ENCODE assay signal across 1 cellular context in genomic region chr2:64543006-64543697, GRCh38.
A peak's percentile ranks its signal among the peaks of the same experiment; 100 is the strongest.
TF ChIP-seq lines count a peak whose summit lies in the region.

No MANE protein-coding gene starts in this region.

TF ChIP-seq in HepG2, 621 proteins besides CTCF, POLR2A, EP300 and RAD21:
- TF ChIP-seq RBFOX2 (IDR thresholded peaks at IDR 0.05; ENCODE audit: low read depth, low read length): no peak
- TF ChIP-seq TEAD3 (CRISPR knock-in tag; optimal IDR thresholded peaks at IDR 0.05; ENCODE audit: borderline replicate concordance): peak; percentile 14
- no peak for TF ChIP-seq TGIF2 (CRISPR knock-in tag; IDR thresholded peaks at IDR 0.05)
- no peak for TF ChIP-seq BCL6 (CRISPR knock-in tag; IDR thresholded peaks at IDR 0.05)
- TF ChIP-seq POLR2AphosphoS2 (IDR thresholded peaks at IDR 0.05; ENCODE audit: low read depth, low read length): no peak
- TF ChIP-seq RCOR2 (CRISPR knock-in tag; IDR thresholded peaks at IDR 0.05): no peak
- no peak for TF ChIP-seq NFIB (CRISPR knock-in tag; IDR thresholded peaks at IDR 0.05; ENCODE audit: borderline replicate concordance)
- 0 out of 2 replicates have a peak, but pooled peaks have one; percentile 15 for TF ChIP-seq NCOA2 (CRISPR knock-in tag; IDR thresholded peaks at IDR 0.05)
- no peak for TF ChIP-seq KDM4B (CRISPR knock-in tag; IDR thresholded peaks at IDR 0.05)
- TF ChIP-seq ZNF792 (CRISPR knock-in tag; IDR thresholded peaks at IDR 0.05): 0 out of 2 replicates have a peak, but pooled peaks have one; percentile 25
- TF ChIP-seq YY1 (IDR thresholded peaks at IDR 0.05; ENCODE audit: insufficient read depth, insufficient replicate concordance, low read depth, low read length): no peak
- TF ChIP-seq ZBTB39 (CRISPR knock-in tag; IDR thresholded peaks at IDR 0.05): no peak
- TF ChIP-seq HNRNPH1 (optimal IDR thresholded peaks at IDR 0.05; ENCODE audit: low read depth, low read length): no peak
- TF ChIP-seq EZH2 (conservative IDR thresholded peaks at IDR 0.05; ENCODE audit: low read depth, low read length): no peak
- no peak for TF ChIP-seq THAP9 (CRISPR knock-in tag; IDR thresholded peaks at IDR 0.05; ENCODE audit: borderline replicate concordance)
- no peak for TF ChIP-seq MED1 (CRISPR knock-in tag; IDR thresholded peaks at IDR 0.05)
- TF ChIP-seq ZNF547 (CRISPR knock-in tag; IDR thresholded peaks at IDR 0.05): no peak
- TF ChIP-seq, protein P1, sequence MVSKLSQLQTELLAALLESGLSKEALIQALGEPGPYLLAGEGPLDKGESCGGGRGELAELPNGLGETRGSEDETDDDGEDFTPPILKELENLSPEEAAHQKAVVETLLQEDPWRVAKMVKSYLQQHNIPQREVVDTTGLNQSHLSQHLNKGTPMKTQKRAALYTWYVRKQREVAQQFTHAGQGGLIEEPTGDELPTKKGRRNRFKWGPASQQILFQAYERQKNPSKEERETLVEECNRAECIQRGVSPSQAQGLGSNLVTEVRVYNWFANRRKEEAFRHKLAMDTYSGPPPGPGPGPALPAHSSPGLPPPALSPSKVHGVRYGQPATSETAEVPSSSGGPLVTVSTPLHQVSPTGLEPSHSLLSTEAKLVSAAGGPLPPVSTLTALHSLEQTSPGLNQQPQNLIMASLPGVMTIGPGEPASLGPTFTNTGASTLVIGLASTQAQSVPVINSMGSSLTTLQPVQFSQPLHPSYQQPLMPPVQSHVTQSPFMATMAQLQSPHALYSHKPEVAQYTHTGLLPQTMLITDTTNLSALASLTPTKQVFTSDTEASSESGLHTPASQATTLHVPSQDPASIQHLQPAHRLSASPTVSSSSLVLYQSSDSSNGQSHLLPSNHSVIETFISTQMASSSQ (IDR thresholded peaks at IDR 0.05; ENCODE audit: low read depth): no peak
- TF ChIP-seq, protein P1 (CRISPR knock-in tag; IDR thresholded peaks at IDR 0.05; ENCODE audit: borderline replicate concordance): 0 out of 2 replicates have a peak, but pooled peaks have one; percentile 1
- no peak for TF ChIP-seq KDM6A (CRISPR knock-in tag; IDR thresholded peaks at IDR 0.05; ENCODE audit: low read depth)
- peak; percentile 10 for TF ChIP-seq ASH2L (IDR thresholded peaks at IDR 0.05; ENCODE audit: insufficient read length, low read depth, low read length)
- no peak for TF ChIP-seq ZNF75D (CRISPR knock-in tag; IDR thresholded peaks at IDR 0.05; ENCODE audit: borderline replicate concordance)
- TF ChIP-seq FOXJ3 (CRISPR knock-in tag; IDR thresholded peaks at IDR 0.05; ENCODE audit: borderline replicate concordance): 0 out of 2 replicates have a peak, but pooled peaks have one; percentile 36
- TF ChIP-seq SAP130 (CRISPR knock-in tag; IDR thresholded peaks at IDR 0.05; ENCODE audit: low read depth): peak; percentile 6; the same call in 1 of the 2 replicates
- no peak for TF ChIP-seq HNRNPK (IDR thresholded peaks at IDR 0.05; ENCODE audit: low read depth, low read length, poor library complexity, severe bottlenecking)
- TF ChIP-seq ZNF687 (CRISPR knock-in tag; IDR thresholded peaks at IDR 0.05): no peak
- no peak for TF ChIP-seq KAT8 (CRISPR knock-in tag; IDR thresholded peaks at IDR 0.05)
- 0 out of 2 replicates have a peak, but pooled peaks have one; percentile 5 for TF ChIP-seq HMG20A (CRISPR knock-in tag; IDR thresholded peaks at IDR 0.05; ENCODE audit: borderline replicate concordance)
- no peak for TF ChIP-seq ZNF691 (CRISPR knock-in tag; IDR thresholded peaks at IDR 0.05; ENCODE audit: borderline replicate concordance, low read depth)
